ENCODE assay signal across 9 cellular contexts in the genomic region with DNA sequence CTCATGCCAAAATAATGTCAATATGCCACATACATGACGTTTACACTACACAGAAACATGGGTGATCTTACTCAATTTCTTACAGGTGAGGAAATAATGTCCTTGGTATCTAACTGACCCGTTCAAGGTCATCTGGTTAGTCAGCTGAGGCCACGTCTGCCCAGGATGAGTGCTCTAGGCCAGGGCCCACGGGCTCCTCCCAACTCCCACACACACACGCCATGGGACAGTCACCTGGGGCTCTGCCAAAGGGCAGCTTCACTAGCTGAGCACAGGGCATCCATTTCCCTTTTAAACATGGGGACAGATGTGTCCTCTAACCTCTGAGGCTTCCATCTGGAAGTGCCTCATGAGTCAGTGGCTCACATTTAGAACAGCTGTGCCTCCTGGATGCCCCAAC.
A peak's percentile ranks its signal among the peaks of the same experiment; 100 is the strongest.
DNase-seq lines count a peak whose midpoint lies in the region; ATAC-seq and TF ChIP-seq lines count a peak whose summit lies in the region.
"Had no signal": no experiment of that assay in that cellular context is flagged by ENCODE, and none has a peak within 500 bp of the region (broad histone marks: within the 10 kb centered on the region; RNA-seq: fewer than 3 reads in every experiment).

No MANE protein-coding gene starts in this region.

- TF ChIP-seq CTCF in OCI-LY1 (IDR thresholded peaks at IDR 0.05; ENCODE audit: low read length) (no peak), foreskin fibroblast (IDR thresholded peaks at IDR 0.05; ENCODE audit: low read depth, low read length) (no peak), dorsolateral prefrontal cortex (IDR thresholded peaks at IDR 0.05 in 54 of 56, conservative IDR thresholded peaks at IDR 0.05 in 2 of 56; ENCODE audit: low read depth in 1 of 56, partially characterized antibody in 56 of 56) (no peak)

- H3K9me3 ChIP-seq in OCI-LY1 (ENCODE audit: low read length) (no peaks in the 10 kb centered on the region), trophoblast cell (ENCODE audit: insufficient read depth, low read depth, low read length) (peaks cover 2% of the 10 kb centered on the region)

- H3K9me3 Mint-ChIP-seq in stimulated activated effector memory CD8-positive, alpha-beta T cell treated with anti-CD3 and anti-CD28 coated beads, Interleukin-12 subunit alpha, Interleukin-12 subunit beta, amount 100 ng/mL, for 72 hours, result no peaks in the 10 kb centered on the region
- H3K9me3 Mint-ChIP-seq: activated CD4-positive, alpha-beta memory T cell treated with anti-CD3 and anti-CD28 coated beads, Interleukin-2, amount 10 ng/mL, durations not matched to agents 7 days and 5 days had no signal

- no peak overlapping the region for H3K27ac Mint-ChIP-seq in stimulated activated effector memory CD8-positive, alpha-beta T cell treated with anti-CD3 and anti-CD28 coated beads, Interleukin-12 subunit alpha, Interleukin-12 subunit beta, amount 100 ng/mL, for 72 hours
- H3K27ac Mint-ChIP-seq: activated CD4-positive, alpha-beta memory T cell treated with anti-CD3 and anti-CD28 coated beads, Interleukin-2, amount 10 ng/mL, durations not matched to agents 7 days and 5 days had no signal

- no peak overlapping the region for H4K91ac ChIP-seq in trophoblast cell (ENCODE audit: low read depth, low read length)

- H3K79me1 ChIP-seq in trophoblast cell (ENCODE audit: low read length), result peaks cover 21% of the 10 kb centered on the region

- no peak overlapping the region for H2AK5ac ChIP-seq in trophoblast cell (ENCODE audit: low read length)

- H3F3A ChIP-seq in OCI-LY1 (ENCODE audit: insufficient read depth, low read length), result no peaks in the 10 kb centered on the region

- no peak overlapping the region for H3K4me3 ChIP-seq in OCI-LY1 (ENCODE audit: low read depth, low read length, poor library complexity, severe bottlenecking)
- no peak overlapping the region for H3K4me3 ChIP-seq in foreskin fibroblast (ENCODE audit: low read depth in 1 of 2, low read length in 2 of 2)
- H3K4me3 ChIP-seq in trophoblast cell (ENCODE audit: low read depth, low read length), result no peak overlapping the region
- H3K4me3 ChIP-seq in dorsolateral prefrontal cortex, result no peak overlapping the region

- no peaks in the 10 kb centered on the region for H3K27me3 ChIP-seq in OCI-LY1 (ENCODE audit: insufficient read depth, low read length)
- no peaks in the 10 kb centered on the region for H3K27me3 ChIP-seq in trophoblast cell (ENCODE audit: insufficient read depth, low read length)
- H3K27me3 ChIP-seq in dorsolateral prefrontal cortex, result peaks cover 0 to 30% (median 0%) of the 10 kb centered on the region in 45 donors

- H3K18ac ChIP-seq in trophoblast cell (ENCODE audit: low read length), result no peak overlapping the region

- H3K4me1 Mint-ChIP-seq in stimulated activated effector memory CD8-positive, alpha-beta T cell treated with anti-CD3 and anti-CD28 coated beads, Interleukin-12 subunit alpha, Interleukin-12 subunit beta, amount 100 ng/mL, for 72 hours, result no peaks in the 10 kb centered on the region
- H3K4me1 Mint-ChIP-seq: activated CD4-positive, alpha-beta memory T cell treated with anti-CD3 and anti-CD28 coated beads, Interleukin-2, amount 10 ng/mL, durations not matched to agents 7 days and 5 days had no signal

- DNase-seq in DMS 273 (lab: John Stamatoyannopoulos, UW; ENCODE audit: unreplicated experiment) (peak; percentile 93), foreskin fibroblast (peak; percentile 100), trophoblast cell (peak in 1 of 2 donors; percentile 40), dorsolateral prefrontal cortex (no peak)
- no peak for DNase-seq in stimulated activated effector memory CD8-positive, alpha-beta T cell treated with anti-CD3 and anti-CD28 coated beads, Interleukin-12 subunit alpha, Interleukin-12 subunit beta, amount 100 ng/mL, for 72 hours (ENCODE audit: low spot score in 2 of 2)
- DNase-seq: activated CD4-positive, alpha-beta memory T cell treated with anti-CD3 and anti-CD28 coated beads, Interleukin-2, amount 10 ng/mL, durations not matched to agents 7 days and 5 days had no signal

- peaks cover 6% of the 10 kb centered on the region; the same call in 1 of the 2 replicates for H3K36me3 ChIP-seq in OCI-LY1 (ENCODE audit: insufficient read depth, low read length)
- peaks cover 14 to 16% of the 10 kb centered on the region in 2 experiments for H3K36me3 ChIP-seq in trophoblast cell (ENCODE audit: control insufficient read depth in 1 of 2, insufficient read depth in 2 of 2, low read length in 2 of 2)

- H2AFZ ChIP-seq in OCI-LY1 (ENCODE audit: low read length) (no peak overlapping the region), trophoblast cell (ENCODE audit: insufficient read depth, low read length, poor library complexity) (no peak overlapping the region)

- H4K12ac ChIP-seq in trophoblast cell (ENCODE audit: low read depth, low read length), result no peak overlapping the region

- H3K4me2 ChIP-seq in OCI-LY1 (ENCODE audit: low read length) (no peak overlapping the region), trophoblast cell (ENCODE audit: low read length) (no peak overlapping the region)

- no peak overlapping the region for H4K8ac ChIP-seq in trophoblast cell (ENCODE audit: low read depth, low read length)

- H4K20me1 ChIP-seq in OCI-LY1 (ENCODE audit: insufficient read depth, low read length), result no peaks in the 10 kb centered on the region

- WGBS in trophoblast cell (ENCODE audit: extremely low coverage, insufficient coverage, insufficient read length), result no CpG with 5 or more reads among the region's 5 CpGs

- H3K79me2 ChIP-seq in OCI-LY1 (ENCODE audit: insufficient read depth, low read length), result peaks cover 22% of the 10 kb centered on the region; the same call in 1 of the 2 replicates
- peaks cover 9% of the 10 kb centered on the region for H3K79me2 ChIP-seq in trophoblast cell (ENCODE audit: control insufficient read depth, insufficient read depth, low read length, poor library complexity)

- H3K4ac ChIP-seq in trophoblast cell (ENCODE audit: low read depth, low read length), result peak overlapping the region; percentile 39

- no peak overlapping the region for H3K9ac ChIP-seq in OCI-LY1 (ENCODE audit: low read length)
- no peak overlapping the region for H3K9ac ChIP-seq in trophoblast cell (ENCODE audit: low read length)

- ATAC-seq in stimulated activated effector memory CD8-positive, alpha-beta T cell treated with anti-CD3 and anti-CD28 coated beads, Interleukin-12 subunit alpha, Interleukin-12 subunit beta, amount 100 ng/mL, for 72 hours, result no peak
- ATAC-seq in GM21737 (IDR thresholded peaks at IDR 0.05; ENCODE audit: unreplicated experiment), result no peak
- ATAC-seq in GM21390 (IDR thresholded peaks at IDR 0.05; ENCODE audit: unreplicated experiment), result no peak

- H2BK12ac ChIP-seq in trophoblast cell (ENCODE audit: low read length), result no peak overlapping the region

- intact Hi-C loops in dorsolateral prefrontal cortex (cut with DNase I), result no loop called here

- peak overlapping the region; percentile 43 for H3K27ac ChIP-seq in OCI-LY1 (ENCODE audit: low read depth, low read length, poor library complexity, severe bottlenecking)
- H3K27ac ChIP-seq in trophoblast cell (ENCODE audit: low read depth, low read length), result no peak overlapping the region
- H3K27ac ChIP-seq in dorsolateral prefrontal cortex, result no peak overlapping the region

- H3K4me1 ChIP-seq in OCI-LY1 (ENCODE audit: insufficient read depth, low read length, severe bottlenecking) (peaks cover 43% of the 10 kb centered on the region), trophoblast cell (ENCODE audit: control insufficient read depth in 1 of 2, insufficient read depth in 2 of 2, low read length in 2 of 2) (peaks cover 17 to 27% of the 10 kb centered on the region in 2 experiments)

- H3K23ac ChIP-seq in trophoblast cell (ENCODE audit: low read length), result no peak overlapping the region

- no peaks in the 10 kb centered on the region for H3K9me2 ChIP-seq in OCI-LY1 (ENCODE audit: low read depth, low read length)

- H2BK120ac ChIP-seq in trophoblast cell (ENCODE audit: insufficient read depth, low read length, poor library complexity), result no peak overlapping the region

- H3K36me3 Mint-ChIP-seq in stimulated activated effector memory CD8-positive, alpha-beta T cell treated with anti-CD3 and anti-CD28 coated beads, Interleukin-12 subunit alpha, Interleukin-12 subunit beta, amount 100 ng/mL, for 72 hours, result no peaks in the 10 kb centered on the region

- H2BK5ac ChIP-seq in trophoblast cell (ENCODE audit: low read depth, low read length, poor library complexity), result no peak overlapping the region

- H3K14ac ChIP-seq in trophoblast cell (ENCODE audit: low read length), result no peak overlapping the region

- no peak overlapping the region for H3K4me3 Mint-ChIP-seq in stimulated activated effector memory CD8-positive, alpha-beta T cell treated with anti-CD3 and anti-CD28 coated beads, Interleukin-12 subunit alpha, Interleukin-12 subunit beta, amount 100 ng/mL, for 72 hours
- H3K4me3 Mint-ChIP-seq: activated CD4-positive, alpha-beta memory T cell treated with anti-CD3 and anti-CD28 coated beads, Interleukin-2, amount 10 ng/mL, durations not matched to agents 7 days and 5 days had no signal

Comparison
In these comparisons a context has a peak if more than half of its experiments do, and no peak if none do; other contexts are left out.
1. DNase-seq: peak in DMS 273 (single experiment) and foreskin fibroblast (2 of 2); none in stimulated activated effector memory CD8-positive, alpha-beta T cell treated with anti-CD3 and anti-CD28 coated beads, Interleukin-12 subunit alpha, Interleukin-12 subunit beta, amount 100 ng/mL, for 72 hours (0 of 2) and dorsolateral prefrontal cortex (0 of 10).